In genomic region chr11:83150450-83150849, GRCh38 we compare ENCODE assay signal across 1 cellular context.
TF ChIP-seq lines count a peak whose summit lies in the region.

No MANE protein-coding gene starts in this region.

TF ChIP-seq in SK-N-SH, 30 proteins besides CTCF, POLR2A, EP300 and RAD21 (continued from another document):
- TF ChIP-seq, protein P1, sequence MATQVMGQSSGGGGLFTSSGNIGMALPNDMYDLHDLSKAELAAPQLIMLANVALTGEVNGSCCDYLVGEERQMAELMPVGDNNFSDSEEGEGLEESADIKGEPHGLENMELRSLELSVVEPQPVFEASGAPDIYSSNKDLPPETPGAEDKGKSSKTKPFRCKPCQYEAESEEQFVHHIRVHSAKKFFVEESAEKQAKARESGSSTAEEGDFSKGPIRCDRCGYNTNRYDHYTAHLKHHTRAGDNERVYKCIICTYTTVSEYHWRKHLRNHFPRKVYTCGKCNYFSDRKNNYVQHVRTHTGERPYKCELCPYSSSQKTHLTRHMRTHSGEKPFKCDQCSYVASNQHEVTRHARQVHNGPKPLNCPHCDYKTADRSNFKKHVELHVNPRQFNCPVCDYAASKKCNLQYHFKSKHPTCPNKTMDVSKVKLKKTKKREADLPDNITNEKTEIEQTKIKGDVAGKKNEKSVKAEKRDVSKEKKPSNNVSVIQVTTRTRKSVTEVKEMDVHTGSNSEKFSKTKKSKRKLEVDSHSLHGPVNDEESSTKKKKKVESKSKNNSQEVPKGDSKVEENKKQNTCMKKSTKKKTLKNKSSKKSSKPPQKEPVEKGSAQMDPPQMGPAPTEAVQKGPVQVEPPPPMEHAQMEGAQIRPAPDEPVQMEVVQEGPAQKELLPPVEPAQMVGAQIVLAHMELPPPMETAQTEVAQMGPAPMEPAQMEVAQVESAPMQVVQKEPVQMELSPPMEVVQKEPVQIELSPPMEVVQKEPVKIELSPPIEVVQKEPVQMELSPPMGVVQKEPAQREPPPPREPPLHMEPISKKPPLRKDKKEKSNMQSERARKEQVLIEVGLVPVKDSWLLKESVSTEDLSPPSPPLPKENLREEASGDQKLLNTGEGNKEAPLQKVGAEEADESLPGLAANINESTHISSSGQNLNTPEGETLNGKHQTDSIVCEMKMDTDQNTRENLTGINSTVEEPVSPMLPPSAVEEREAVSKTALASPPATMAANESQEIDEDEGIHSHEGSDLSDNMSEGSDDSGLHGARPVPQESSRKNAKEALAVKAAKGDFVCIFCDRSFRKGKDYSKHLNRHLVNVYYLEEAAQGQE (IDR thresholded peaks at IDR 0.05; ENCODE audit: low read depth, low read length), result no peak
TF ChIP-seq in SK-N-SH: peak in this region for 0.
